ENCODE assay signal across 8 cellular contexts in the genomic region with DNA sequence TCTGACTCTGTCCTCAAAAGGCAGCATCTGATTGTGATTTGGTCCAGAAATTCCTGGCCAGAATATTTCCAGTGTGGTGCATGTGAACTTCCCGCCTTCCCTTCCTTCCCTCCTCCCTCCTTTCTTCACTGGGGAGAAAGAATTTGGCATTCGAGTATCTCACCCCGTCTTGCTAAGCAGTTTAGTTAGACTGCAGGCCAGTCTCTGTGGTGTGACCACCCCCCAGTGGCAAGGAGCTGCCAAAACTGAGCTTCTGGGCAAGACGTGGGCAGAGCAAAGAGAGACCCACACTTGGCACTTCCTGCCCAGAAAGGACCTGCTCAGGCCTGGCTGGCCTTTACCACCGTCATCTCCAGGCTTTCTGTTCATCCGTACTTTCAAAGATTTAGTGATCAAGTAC. TPM values are rescaled to one million over a fixed set of nuclear protein-coding genes. Genes with fewer than 3 reads are reported as not detected.
DNase-seq lines count a peak whose midpoint lies in the region; ATAC-seq and TF ChIP-seq lines count a peak whose summit lies in the region.

No MANE protein-coding gene starts in this region.

- H3K4me1 Mint-ChIP-seq in chondrocyte (ENCODE audit: low read depth), result peaks cover 5% of the 10 kb centered on the region

- ATAC-seq in SK-N-SH treated with all-trans-retinoic acid at 6 μM for 48 hours (no peak), HG03135 (IDR thresholded peaks at IDR 0.05; ENCODE audit: unreplicated experiment) (no peak), HG03097 (IDR thresholded peaks at IDR 0.05; ENCODE audit: low FRiP score, unreplicated experiment) (no peak)

- CTCF ChIA-PET in SK-N-SH (lab: Yijun Ruan, JAX), result interaction anchor here (0.6 to 1.3 kb wide), 8 partner anchors 9 to 272 kb away, joined by 3 to 7 read pairs (median 3); no protein-coding TSS in a partner anchor

- no peak overlapping the region for H3K27ac ChIP-seq in SK-N-SH (ENCODE audit: low read depth in 2 of 2, low read length in 1 of 2)

- H3K27me3 ChIP-seq in SK-N-SH (ENCODE audit: insufficient read depth), result no peaks in the 10 kb centered on the region

- 47% methylated on average over 6 of the region's 6 CpGs for WGBS in SK-N-SH (ENCODE audit: low lambda C conversion rate)

- no peaks in the 10 kb centered on the region for H3K9me2 ChIP-seq in SK-N-SH

- no peak overlapping the region for H3K4me2 ChIP-seq in SK-N-SH

- no peak overlapping the region for H3K9ac ChIP-seq in SK-N-SH

- H3K27me3 Mint-ChIP-seq in chondrocyte (ENCODE audit: low read depth), result peaks cover 12% of the 10 kb centered on the region

- no peak overlapping the region for H3K4me3 ChIP-seq in SK-N-SH (ENCODE audit: low read depth in 2 of 2, low read length in 1 of 2)

- POLR2A ChIA-PET in SK-N-SH (lab: Yijun Ruan, JAX), result interaction anchor here (1.0 kb wide), 1 partner anchor 271 kb away, joined by 3 read pairs; no protein-coding TSS in a partner anchor

- no peak for TF ChIP-seq CTCF in SK-N-SH (IDR thresholded peaks at IDR 0.05)
- peak; percentile 80 for TF ChIP-seq CTCF in chondrocyte (IDR thresholded peaks at IDR 0.05)

- peaks cover 4% of the 10 kb centered on the region for H3K36me3 Mint-ChIP-seq in chondrocyte (ENCODE audit: low read depth)

- no peak overlapping the region for H2AFZ ChIP-seq in SK-N-SH (ENCODE audit: low read depth)

- TF ChIP-seq RAD21 in SK-N-SH (IDR thresholded peaks at IDR 0.05; ENCODE audit: low read length), result peak; percentile 65

- no peak for TF ChIP-seq EP300 in SK-N-SH (IDR thresholded peaks at IDR 0.05; ENCODE audit: borderline replicate concordance in 1 of 2, low read depth in 1 of 2, low read length in 1 of 2)

- no peak overlapping the region for H3K27ac Mint-ChIP-seq in chondrocyte (ENCODE audit: unreplicated experiment)

- no peaks in the 10 kb centered on the region for H3K9me3 Mint-ChIP-seq in chondrocyte (ENCODE audit: low read depth)

- H3K9me3 ChIP-seq in SK-N-SH, result no peaks in the 10 kb centered on the region

- no peaks in the 10 kb centered on the region for H3K79me2 ChIP-seq in SK-N-SH (ENCODE audit: insufficient read depth)

- H3K36me3 ChIP-seq in SK-N-SH (replicated peaks in 1 of 2; ENCODE audit: control insufficient read depth in 1 of 2, insufficient read depth in 2 of 2, low read length in 1 of 2), result no peaks in the 10 kb centered on the region

- H3K4me3 Mint-ChIP-seq in chondrocyte (ENCODE audit: unreplicated experiment), result no peak overlapping the region

- no peaks in the 10 kb centered on the region for H3F3A ChIP-seq in SK-N-SH (replicated peaks; ENCODE audit: insufficient read depth)

- peaks cover 0 to 4% of the 10 kb centered on the region in 2 experiments; a peak in 1 of 4 replicates for H3K4me1 ChIP-seq in SK-N-SH (ENCODE audit: control insufficient read depth in 1 of 2, insufficient read depth in 2 of 2, low read depth in 1 of 2, low read length in 1 of 2)

- DNase-seq in SK-N-SH (peak; percentile 61), RKO (ENCODE audit: low spot score) (peak; percentile 32), chondrocyte (ENCODE audit: low spot score) (no peak), midbrain (lab: John Stamatoyannopoulos, UW) (peak; percentile 39), NCI-H526 treated with DMSO at 0.1 percent for 48 hours (lab: John Stamatoyannopoulos, UW) (no peak)

- no peaks in the 10 kb centered on the region for H4K20me1 ChIP-seq in SK-N-SH (ENCODE audit: insufficient read depth)

TF ChIP-seq in SK-N-SH, 30 proteins besides CTCF, POLR2A, EP300 and RAD21:
- TF ChIP-seq SMC3 (IDR thresholded peaks at IDR 0.05; ENCODE audit: low read depth, low read length), result peak; percentile 16; the same call in 1 of the 2 replicates
- no peak for TF ChIP-seq RFX5 (IDR thresholded peaks at IDR 0.05; ENCODE audit: low read length)

TF ChIP-seq in SK-N-SH treated with all-trans-retinoic acid at 6 μM for 48 hours, 23 proteins besides CTCF, POLR2A, EP300 and RAD21:
- TF ChIP-seq ESRRG (CRISPR knock-in tag; IDR thresholded peaks at IDR 0.05), result no peak
- TF ChIP-seq GLIS3 (CRISPR knock-in tag; IDR thresholded peaks at IDR 0.05), result no peak

RNA-seq across cellular contexts. Expression of a gene that starts 36.4 kb away (rescaled TPM):
- polyA plus RNA-seq in SK-N-SH (2012; rRNA removed), result not detected in 2 replicates
- polyA plus RNA-seq in SK-N-SH (2012; cell fraction: cytosol; rRNA removed), result not detected in 2 replicates
- polyA plus RNA-seq in SK-N-SH (2012; cell fraction: nucleus; rRNA removed), result not detected in 2 replicates
- not detected in 3 replicates for total RNA-seq in chondrocyte

RNA-seq across cellular contexts. Expression of a gene that starts 48.7 kb away (rescaled TPM):
- polyA plus RNA-seq in SK-N-SH (2012; rRNA removed), result not detected in 2 replicates
- under 0.01 and 0.01 TPM in 2 replicates for polyA plus RNA-seq in SK-N-SH (2012; cell fraction: cytosol; rRNA removed)
- polyA plus RNA-seq in SK-N-SH (2012; cell fraction: nucleus; rRNA removed), result 0.05 TPM in 1 of 2 replicates, not detected in the other
- 0.05 to 0.44 TPM (median 0.07 TPM) in 3 replicates for total RNA-seq in chondrocyte

Comparison
In these comparisons a context has a peak if more than half of its experiments do, and no peak if none do; other contexts are left out.
1. DNase-seq: peak in SK-N-SH (single experiment), RKO (single experiment) and midbrain (single experiment); none in chondrocyte (single experiment) and NCI-H526 treated with DMSO at 0.1 percent for 48 hours (single experiment).